Comparison of ENCODE assay signal across 16 cellular contexts in the genomic region with DNA sequence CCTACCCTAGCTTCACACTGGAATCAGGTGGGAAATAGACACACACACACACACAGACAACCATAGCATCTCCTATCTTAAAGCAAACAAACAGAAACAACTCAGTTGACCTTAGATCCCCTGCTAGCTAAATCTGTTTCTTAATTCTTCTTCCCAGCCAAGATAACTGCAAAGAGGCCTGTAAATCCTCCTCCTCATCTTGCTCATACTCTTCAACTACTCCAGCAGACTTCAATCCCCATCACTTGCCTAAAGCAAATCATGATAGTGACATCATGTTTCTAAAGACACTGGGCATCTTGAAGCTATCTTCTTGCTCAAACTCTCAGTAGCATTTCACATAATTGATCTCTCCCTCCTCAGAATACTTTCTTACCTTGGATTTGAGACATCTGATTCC.
"Had no signal": no experiment of that assay in that cellular context is flagged by ENCODE, and none has a peak within 500 bp of the region (broad histone marks: within the 10 kb centered on the region; RNA-seq: fewer than 3 reads in every experiment).

No MANE protein-coding gene starts in this region.

- ATAC-seq: effector memory CD8-positive, alpha-beta T cell; left colon; naive thymus-derived CD4-positive, alpha-beta T cell; psoas muscle had no signal

- H2AFZ ChIP-seq: hepatocyte had no signal

- H3K27me3 ChIP-seq: esophagus muscularis mucosa, hepatocyte, uterus had no signal

- H3K4me3 ChIP-seq: esophagus muscularis mucosa, hepatocyte, psoas muscle, skin epidermis, uterus had no signal

- H3K4me2 ChIP-seq: hepatocyte had no signal

- DNase-seq: effector memory CD8-positive, alpha-beta T cell; foreskin melanocyte; head of caudate nucleus; left colon; naive thymus-derived CD4-positive, alpha-beta T cell; nephron progenitor cell; psoas muscle; retina; stimulated activated CD4-positive, alpha-beta T cell treated with anti-CD3 and anti-CD28 coated beads, Interleukin-12 subunit alpha, Interleukin-12 subunit beta, amount 100 ng/mL, for 4 hours; stimulated activated naive CD4-positive, alpha-beta T cell; trophoblast cell; uterus had no signal

- H3K36me3 ChIP-seq: esophagus muscularis mucosa had no signal

- H3K27ac ChIP-seq: epithelial cell of prostate, esophagus muscularis mucosa, hepatocyte, psoas muscle, skin epidermis, uterus had no signal

- H3K9me3 ChIP-seq: esophagus muscularis mucosa, psoas muscle, uterus had no signal

- H3K4me1 ChIP-seq: uterus had no signal
